In the genomic region with DNA sequence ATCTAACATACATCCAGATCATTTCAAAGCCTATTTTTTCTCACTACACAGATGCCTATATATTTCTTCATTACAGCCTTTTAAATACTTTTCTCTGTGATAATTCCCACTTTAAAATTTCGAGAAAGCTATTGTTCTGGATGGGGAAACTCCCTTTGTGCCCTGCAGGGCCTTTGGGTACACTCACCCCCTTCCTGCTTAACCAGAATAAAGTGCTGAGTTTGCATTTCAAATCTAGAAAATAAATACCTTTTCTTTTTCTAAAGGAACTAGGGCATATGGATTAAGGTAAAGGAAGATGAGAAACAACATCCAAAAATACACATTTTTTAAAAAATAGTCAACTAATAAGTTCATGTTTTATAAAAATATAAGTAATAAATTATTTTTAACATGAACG, we compare ENCODE assay signal across 25 cellular contexts.
"Had no signal": no experiment of that assay in that cellular context is flagged by ENCODE, and none has a peak within 500 bp of the region (broad histone marks: within the 10 kb centered on the region; RNA-seq: fewer than 3 reads in every experiment).

No MANE protein-coding gene starts in this region.

- FAIRE-seq: RCC 7860 had no signal

- H3K27me3 ChIP-seq: brain microvascular endothelial cell, cardiac muscle cell had no signal

- H3K4me3 Mint-ChIP-seq: activated B cell treated with CpG ODN at 0.5 μM for 24 hours; activated CD4-positive, alpha-beta T cell treated with anti-CD3 and anti-CD28 coated beads, Interleukin-2, amount 10 ng/mL, durations not matched to agents 7 days and 5 days; activated CD8-positive, alpha-beta T cell treated with anti-CD3 and anti-CD28 coated beads for 36 hours; activated naive CD4-positive, alpha-beta T cell treated with anti-CD3 and anti-CD28 coated beads, Interleukin-2, amount 10 ng/mL, durations not matched to agents 7 days and 5 days; activated naive CD8-positive, alpha-beta T cell treated with anti-CD3 and anti-CD28 coated beads for 36 hours; activated T-cell treated with anti-CD3 and anti-CD28 coated beads, Interleukin-2, amount 50 U/mL, for 72 hours; T-helper 1 cell treated with Interleukin-12 subunit alpha and Interleukin-12 subunit beta and Interleukin-4 antibody, amounts not matched to agents 30 μg/mL and 1 μg/mL, for 36 hours had no signal

- H3K4me3 ChIP-seq: cardiac muscle cell, SJSA1 had no signal

- H3K27ac ChIP-seq: brain microvascular endothelial cell, cardiac muscle cell, SJSA1 had no signal

- H3K4me1 Mint-ChIP-seq: activated B cell treated with CpG ODN at 0.5 μM for 24 hours; activated CD4-positive, alpha-beta T cell treated with anti-CD3 and anti-CD28 coated beads, Interleukin-2, amount 10 ng/mL, durations not matched to agents 7 days and 5 days; activated naive CD4-positive, alpha-beta T cell treated with anti-CD3 and anti-CD28 coated beads, Interleukin-2, amount 10 ng/mL, durations not matched to agents 7 days and 5 days had no signal

- H3K36me3 ChIP-seq: brain microvascular endothelial cell, cardiac muscle cell, SJSA1 had no signal

- H3K36me3 Mint-ChIP-seq: activated naive CD4-positive, alpha-beta T cell treated with anti-CD3 and anti-CD28 coated beads, Interleukin-2, amount 10 ng/mL, durations not matched to agents 7 days and 5 days; activated naive CD8-positive, alpha-beta T cell treated with anti-CD3 and anti-CD28 coated beads for 36 hours had no signal

- H3K4me1 ChIP-seq: SJSA1 had no signal

- H3K9me3 Mint-ChIP-seq: activated B cell treated with CpG ODN at 0.5 μM for 24 hours; activated CD4-positive, alpha-beta T cell treated with anti-CD3 and anti-CD28 coated beads, Interleukin-2, amount 10 ng/mL, durations not matched to agents 7 days and 5 days; activated CD8-positive, alpha-beta T cell treated with anti-CD3 and anti-CD28 coated beads for 36 hours; activated naive CD4-positive, alpha-beta T cell treated with anti-CD3 and anti-CD28 coated beads, Interleukin-2, amount 10 ng/mL, durations not matched to agents 7 days and 5 days; activated naive CD8-positive, alpha-beta T cell treated with anti-CD3 and anti-CD28 coated beads for 36 hours; activated T-cell treated with anti-CD3 and anti-CD28 coated beads, Interleukin-2, amount 50 U/mL, for 72 hours; activated T-helper 2 cell treated with anti-CD3 and anti-CD28 coated beads, Interferon-gamma antibody, Interleukin-2, Interleukin-4, amounts not matched to agents 10 μg/mL and 5 μg/mL and 100 μg/mL, durations not matched to agents 14 hours and 24 hours and 36 hours; T-helper 1 cell treated with Interleukin-12 subunit alpha and Interleukin-12 subunit beta and Interleukin-4 antibody, amounts not matched to agents 30 μg/mL and 1 μg/mL, for 36 hours had no signal

- ATAC-seq: activated CD8-positive, alpha-beta T cell treated with anti-CD3 and anti-CD28 coated beads for 36 hours; activated T-cell treated with anti-CD3 and anti-CD28 coated beads, Interleukin-2, amount 50 U/mL, for 72 hours; PC-3; SK-N-SH treated with all-trans-retinoic acid at 6 μM for 48 hours had no signal

- H3K27ac Mint-ChIP-seq: activated B cell treated with CpG ODN at 0.5 μM for 24 hours; activated CD4-positive, alpha-beta T cell treated with anti-CD3 and anti-CD28 coated beads, Interleukin-2, amount 10 ng/mL, durations not matched to agents 7 days and 5 days; activated CD8-positive, alpha-beta T cell treated with anti-CD3 and anti-CD28 coated beads for 36 hours; activated naive CD4-positive, alpha-beta T cell treated with anti-CD3 and anti-CD28 coated beads, Interleukin-2, amount 10 ng/mL, durations not matched to agents 7 days and 5 days; activated naive CD8-positive, alpha-beta T cell treated with anti-CD3 and anti-CD28 coated beads for 36 hours; activated T-cell treated with anti-CD3 and anti-CD28 coated beads, Interleukin-2, amount 50 U/mL, for 72 hours; activated T-helper 2 cell treated with anti-CD3 and anti-CD28 coated beads, Interferon-gamma antibody, Interleukin-2, Interleukin-4, amounts not matched to agents 10 μg/mL and 5 μg/mL and 100 μg/mL, durations not matched to agents 14 hours and 24 hours and 36 hours; T-helper 1 cell treated with Interleukin-12 subunit alpha and Interleukin-12 subunit beta and Interleukin-4 antibody, amounts not matched to agents 30 μg/mL and 1 μg/mL, for 36 hours had no signal

- DNase-seq: activated B cell treated with CpG ODN at 0.5 μM for 24 hours; activated CD4-positive, alpha-beta T cell treated with anti-CD3 and anti-CD28 coated beads for 1 hour; activated CD4-positive, alpha-beta T cell treated with anti-CD3 and anti-CD28 coated beads, Interleukin-2, amount 10 ng/mL, durations not matched to agents 7 days and 5 days; activated CD8-positive, alpha-beta memory T cell treated with anti-CD3 and anti-CD28 coated beads, Interleukin-2, amount 50 U/mL, for 4 hours; activated CD8-positive, alpha-beta T cell treated with anti-CD3 and anti-CD28 coated beads for 36 hours; activated gamma-delta T cell treated with Interleukin-2 at 50 U/mL for 16 hours; activated naive CD4-positive, alpha-beta T cell treated with anti-CD3 and anti-CD28 coated beads, Interleukin-2, amount 10 ng/mL, durations not matched to agents 7 days and 5 days; activated naive CD8-positive, alpha-beta T cell treated with anti-CD3 and anti-CD28 coated beads for 36 hours; activated T-cell treated with anti-CD3 and anti-CD28 coated beads, Interleukin-2, amount 50 U/mL, for 72 hours; brain microvascular endothelial cell; MM.1S; NCI-H1105; NCI-H1436; NCI-H1694 treated with DMSO at 0.1 percent for 48 hours; NCI-H2029 treated with DMSO at 0.1 percent for 48 hours; NCI-H524; PC-3; SHP77; T-helper 9 cell had no signal

- H3K9me3 ChIP-seq: SJSA1 had no signal
